In genomic region chr1:155012052-155012546, GRCh38 we compare ENCODE assay signal across 9 cellular contexts. TPM values are rescaled to one million over a fixed set of nuclear protein-coding genes. Genes with fewer than 3 reads are reported as not detected.
DNase-seq lines count a peak whose midpoint lies in the region; ATAC-seq and TF ChIP-seq lines count a peak whose summit lies in the region.
"Had no signal": no experiment of that assay in that cellular context is flagged by ENCODE, and none has a peak within 500 bp of the region (broad histone marks: within the 10 kb centered on the region; RNA-seq: fewer than 3 reads in every experiment).

No MANE protein-coding gene starts in this region.

- peak in 1 of 2 donors; percentile 82 for TF ChIP-seq POLR2A in tibial nerve (IDR thresholded peaks at IDR 0.05)

- no peaks in the 10 kb centered on the region for H3K27me3 ChIP-seq in left lung
- no peaks in the 10 kb centered on the region for H3K27me3 ChIP-seq in tibial nerve
- H3K27me3 ChIP-seq: SJSA1 had no signal

- H3K4me1 Mint-ChIP-seq in chondrocyte (ENCODE audit: low read depth) = peaks cover 4% of the 10 kb centered on the region

- ATAC-seq in left lung = peak; percentile 75
- no peak for ATAC-seq in HG02678 (IDR thresholded peaks at IDR 0.05; ENCODE audit: unreplicated experiment)
- no peak for ATAC-seq in GM18511 (IDR thresholded peaks at IDR 0.05; ENCODE audit: unreplicated experiment)

- no peaks in the 10 kb centered on the region for H3K27me3 Mint-ChIP-seq in chondrocyte (ENCODE audit: low read depth)

- peaks cover 0 to 44% of the 10 kb centered on the region in 2 donors for H3K36me3 ChIP-seq in left lung
- H3K36me3 ChIP-seq in tibial nerve = peaks cover 0 to 24% (median 0%) of the 10 kb centered on the region in 3 donors

- peaks cover 3% of the 10 kb centered on the region for H3K36me3 Mint-ChIP-seq in chondrocyte (ENCODE audit: low read depth)

- peak; percentile 48 for DNase-seq in NCI-H146 (lab: John Stamatoyannopoulos, UW)
- DNase-seq in NCI-H146 treated with DMSO at 0.1 percent for 48 hours (lab: John Stamatoyannopoulos, UW; ENCODE audit: unreplicated experiment) = no peak
- peak; percentile 80 for DNase-seq in NCI-H748 (lab: John Stamatoyannopoulos, UW; ENCODE audit: unreplicated experiment)
- DNase-seq in chondrocyte (ENCODE audit: low spot score) = no peak
- DNase-seq in left lung = peak in 1 of 2 donors; percentile 80
- peak; percentile 71 to 75 for DNase-seq in tibial nerve (ENCODE audit: low spot score in 2 of 2)

- intact Hi-C loops in left lung (cut with DNase I) = no loop called here

- no peak for TF ChIP-seq CTCF in chondrocyte (IDR thresholded peaks at IDR 0.05)
- no peak for TF ChIP-seq CTCF in left lung (IDR thresholded peaks at IDR 0.05)
- peak in 1 of 5 experiments; percentile 15 for TF ChIP-seq CTCF in tibial nerve (IDR thresholded peaks at IDR 0.05)

- no peak overlapping the region for H3K4me3 Mint-ChIP-seq in chondrocyte (ENCODE audit: unreplicated experiment)

- H3K27ac ChIP-seq in left lung (peak overlapping the region; percentile 39 to 95), tibial nerve (peak overlapping the region; percentile 74 to 99 (median 94))
- H3K27ac ChIP-seq: SJSA1 had no signal

- H3K4me3 ChIP-seq in left lung = no peak overlapping the region
- H3K4me3 ChIP-seq in tibial nerve = peak overlapping the region in 3 of 4 donors; percentile 16 to 41 (median 17)
- H3K4me3 ChIP-seq: SJSA1 had no signal

- H3K9me3 ChIP-seq in left lung = no peaks in the 10 kb centered on the region
- H3K9me3 ChIP-seq in tibial nerve = no peaks in the 10 kb centered on the region
- H3K9me3 ChIP-seq: SJSA1 had no signal

- peak in 1 of 2 donors; percentile 74 for TF ChIP-seq EP300 in tibial nerve (IDR thresholded peaks at IDR 0.05)

- H3K4me1 ChIP-seq in left lung = peaks cover 29 to 97% of the 10 kb centered on the region in 2 donors
- peaks cover 0 to 82% (median 68%) of the 10 kb centered on the region in 4 donors for H3K4me1 ChIP-seq in tibial nerve

- 3 to 10% methylated on average over 6 to 9 of the region's 9 CpGs for WGBS in tibial nerve, 2 donors

- no peaks in the 10 kb centered on the region for H3K9me3 Mint-ChIP-seq in chondrocyte (ENCODE audit: low read depth)

- peak overlapping the region; percentile 54 for H3K27ac Mint-ChIP-seq in chondrocyte (ENCODE audit: unreplicated experiment)

RNA-seq across cellular contexts. Expression of gene ZBTB7B, which starts 9.5 kb away (rescaled TPM):
- total RNA-seq in chondrocyte (34.8 to 42.9 TPM (median 41.1 TPM) in 3 replicates), left lung (100 to 1,000 TPM in 1 of 2 donors, 10 to 100 TPM in 1; 60.5 to 104 TPM), tibial nerve (10 to 100 TPM; 44.6 to 53.4 (median 49.5) TPM)

RNA-seq across cellular contexts. Expression of gene LENEP, which starts 18.7 kb away (rescaled TPM):
- total RNA-seq in chondrocyte (0.72 to 0.85 TPM in 2 of 3 replicates, not detected in the other), left lung (under 1 TPM in 1 of 2 donors, not detected in 1; 0.52 TPM), tibial nerve (1 to 10 TPM in 1 of 4 donors, not detected in 3; 1.5 TPM)
- total RNA-seq: SJSA1 had no signal

RNA-seq across cellular contexts. Expression of gene DCST2, which starts 21.5 kb away (rescaled TPM):
- 0.30 to 0.36 TPM (median 0.36 TPM) in 3 replicates for total RNA-seq in chondrocyte
- total RNA-seq in left lung = 1 to 10 TPM in 1 of 2 donors, under 1 TPM in 1; 0.60 to 1.3 TPM
- 1 to 10 TPM in 3 of 4 donors, under 1 TPM in 1; 0.90 to 4.2 (median 1.7) TPM for total RNA-seq in tibial nerve
- total RNA-seq: SJSA1 had no signal

RNA-seq across cellular contexts. Expression of gene DCST1, which starts 21.5 kb away (rescaled TPM):
- total RNA-seq in chondrocyte (not detected in 3 replicates), left lung (not detected), tibial nerve (1 to 10 TPM in 1 of 4 donors, under 1 TPM in 2, not detected in 1; 0.21 to 3.5 (median 0.90) TPM)
- total RNA-seq: SJSA1 had no signal

RNA-seq across cellular contexts. Expression of gene FLAD1, which starts 29.0 kb away (rescaled TPM):
- 23.0 to 30.8 TPM (median 28.7 TPM) in 3 replicates for total RNA-seq in chondrocyte
- total RNA-seq in left lung = 10 to 100 TPM; 26.4 to 39.9 TPM
- 10 to 100 TPM; 17.4 to 33.6 (median 23.6) TPM for total RNA-seq in tibial nerve

Comparison
In these comparisons a context has a peak if more than half of its experiments do, and no peak if none do; other contexts are left out.
1. DNase-seq: peak in NCI-H146 (single experiment), NCI-H748 (single experiment) and tibial nerve (2 of 2); none in NCI-H146 treated with DMSO at 0.1 percent for 48 hours (single experiment) and chondrocyte (single experiment).
2. H3K4me3 ChIP-seq: peak in tibial nerve (3 of 4); none in left lung (0 of 2).